In the genomic region with DNA sequence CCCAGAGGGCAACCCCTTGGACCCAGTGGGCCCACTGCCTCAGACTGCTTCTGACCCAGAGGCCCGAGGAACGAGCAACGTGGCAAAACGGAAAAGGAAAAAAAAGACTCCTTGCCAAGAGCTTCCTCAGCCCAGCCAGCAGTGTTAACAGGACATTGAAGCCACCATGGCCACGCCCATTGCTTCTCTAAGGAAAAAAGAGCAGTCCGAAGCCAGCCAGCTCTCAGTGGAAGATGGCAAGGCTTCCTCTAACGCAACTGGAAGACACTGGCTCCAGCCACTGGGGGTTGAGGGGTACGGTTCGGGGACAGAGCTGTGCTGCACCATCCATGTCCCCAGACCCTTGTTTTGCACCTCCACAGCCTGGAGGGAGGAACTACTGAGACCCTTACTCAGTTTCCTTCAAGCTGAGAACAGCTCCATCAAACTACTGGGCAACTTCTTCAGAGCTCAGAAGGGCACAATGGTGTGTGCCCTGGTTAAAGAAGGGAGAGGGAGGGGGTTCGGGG, we compare ENCODE assay signal across 8 cellular contexts. TPM values are rescaled to one million over a fixed set of nuclear protein-coding genes. Genes with fewer than 3 reads are reported as not detected.
DNase-seq lines count a peak whose midpoint lies in the region; ATAC-seq and TF ChIP-seq lines count a peak whose summit lies in the region.

No MANE protein-coding gene starts in this region.

- H3K9me3 ChIP-seq in BLaER1 treated with 17β-estradiol and CSF1 and Interleukin-3, amounts not matched to agents 10 nM and 100 nM (replicated peaks in 1 of 11): no peaks in the 10 kb centered on the region
- H3K9me3 ChIP-seq in lower lobe of right lung: no peaks in the 10 kb centered on the region
- no peaks in the 10 kb centered on the region for H3K9me3 ChIP-seq in vagina

- ATAC-seq in HG02759 (IDR thresholded peaks at IDR 0.05; ENCODE audit: unreplicated experiment): peak; percentile 4
- ATAC-seq in activated CD8-positive, alpha-beta T cell treated with anti-CD3 and anti-CD28 coated beads for 36 hours: peak; percentile 12
- peak; percentile 44 to 49 for ATAC-seq in lower lobe of right lung
- no peak for ATAC-seq in GM21390 (IDR thresholded peaks at IDR 0.05; ENCODE audit: unreplicated experiment)

- DNase-seq in activated CD8-positive, alpha-beta T cell treated with anti-CD3 and anti-CD28 coated beads for 36 hours: no peak
- peak; percentile 71 for DNase-seq in lower lobe of right lung
- DNase-seq in vagina (ENCODE audit: extremely low spot score in 2 of 2): no peak
- no peak for DNase-seq in HCEC 1CT
- no peak for DNase-seq in AG08396 (ENCODE audit: low spot score)

- H3K4me2 ChIP-seq in BLaER1 treated with 17β-estradiol and CSF1 and Interleukin-3, amounts not matched to agents 10 nM and 100 nM: peak overlapping the region; percentile 90 to 100 (median 98)

- H3K4me3 ChIP-seq in BLaER1 treated with 17β-estradiol and CSF1 and Interleukin-3, amounts not matched to agents 10 nM and 100 nM: peak overlapping the region in 9 of 10 experiments; percentile 22 to 55 (median 34); a peak in 17 of 20 replicates
- H3K4me3 ChIP-seq in lower lobe of right lung (no peak overlapping the region), vagina (no peak overlapping the region)

- H4K20me1 ChIP-seq in BLaER1 treated with 17β-estradiol and CSF1 and Interleukin-3, amounts not matched to agents 10 nM and 100 nM: peaks cover 0 to 82% (median 0%) of the 10 kb centered on the region in 11 experiments; a peak in 4 of 22 replicates

- no peaks in the 10 kb centered on the region for H3K27me3 ChIP-seq in BLaER1 treated with 17β-estradiol and CSF1 and Interleukin-3, amounts not matched to agents 10 nM and 100 nM
- no peaks in the 10 kb centered on the region for H3K27me3 ChIP-seq in lower lobe of right lung (ENCODE audit: low read depth)
- H3K27me3 ChIP-seq in vagina: no peaks in the 10 kb centered on the region

- peak overlapping the region; percentile 82 to 94 (median 89) for H3K27ac ChIP-seq in BLaER1 treated with 17β-estradiol and CSF1 and Interleukin-3, amounts not matched to agents 10 nM and 100 nM
- H3K27ac ChIP-seq in lower lobe of right lung (peak overlapping the region; percentile 87), vagina (peak overlapping the region; percentile 96)

- no peaks in the 10 kb centered on the region for H3K9me3 Mint-ChIP-seq in activated CD8-positive, alpha-beta T cell treated with anti-CD3 and anti-CD28 coated beads for 36 hours

- TF ChIP-seq POLR2A in vagina (IDR thresholded peaks at IDR 0.05): no peak

- intact Hi-C loops in activated CD8-positive, alpha-beta T cell treated with anti-CD3 and anti-CD28 coated beads for 36 hours (cut with micrococcal nuclease): no loop called here
- intact Hi-C loops in lower lobe of right lung (cut with DNase I): no loop called here
- intact Hi-C loops in vagina (cut with DNase I): loop anchor here (5.0 kb wide), 1 partner anchor 51 kb away; no protein-coding TSS in a partner anchor

- peaks cover 1% of the 10 kb centered on the region for H3K27me3 Mint-ChIP-seq in activated CD8-positive, alpha-beta T cell treated with anti-CD3 and anti-CD28 coated beads for 36 hours

- H3K36me3 Mint-ChIP-seq in activated CD8-positive, alpha-beta T cell treated with anti-CD3 and anti-CD28 coated beads for 36 hours (ENCODE audit: low read depth): no peaks in the 10 kb centered on the region

- no peak for TF ChIP-seq CTCF in activated CD8-positive, alpha-beta T cell treated with anti-CD3 and anti-CD28 coated beads for 36 hours (IDR thresholded peaks at IDR 0.05)
- TF ChIP-seq CTCF in lower lobe of right lung (IDR thresholded peaks at IDR 0.05): no peak
- no peak for TF ChIP-seq CTCF in vagina (IDR thresholded peaks at IDR 0.05)

- POLR2A ChIA-PET in activated CD8-positive, alpha-beta T cell treated with anti-CD3 and anti-CD28 coated beads for 36 hours (lab: Charles Lee): interaction anchor here (0.6 to 3.8 kb wide), 9 partner anchors 9 to 306 kb away, joined by 3 to 21 read pairs (median 6); partner anchors contain the start of gene BMF

- peak overlapping the region; percentile 44 for H3K4me3 Mint-ChIP-seq in activated CD8-positive, alpha-beta T cell treated with anti-CD3 and anti-CD28 coated beads for 36 hours

- peak overlapping the region; percentile 69 to 83 (median 79) for H3K9ac ChIP-seq in BLaER1 treated with 17β-estradiol and CSF1 and Interleukin-3, amounts not matched to agents 10 nM and 100 nM

- H3K4me1 ChIP-seq in BLaER1 treated with 17β-estradiol and CSF1 and Interleukin-3, amounts not matched to agents 10 nM and 100 nM: peaks cover 100% of the 10 kb centered on the region in 10 experiments
- H3K4me1 ChIP-seq in lower lobe of right lung: peaks cover 100% of the 10 kb centered on the region
- peaks cover 100% of the 10 kb centered on the region for H3K4me1 ChIP-seq in vagina

- H3K27ac Mint-ChIP-seq in activated CD8-positive, alpha-beta T cell treated with anti-CD3 and anti-CD28 coated beads for 36 hours: peak overlapping the region; percentile 97

- peaks cover 70% of the 10 kb centered on the region for H3K4me1 Mint-ChIP-seq in activated CD8-positive, alpha-beta T cell treated with anti-CD3 and anti-CD28 coated beads for 36 hours (ENCODE audit: low read depth)

- H3K36me3 ChIP-seq in BLaER1 treated with 17β-estradiol and CSF1 and Interleukin-3, amounts not matched to agents 10 nM and 100 nM: peaks cover 0 to 91% (median 70%) of the 10 kb centered on the region in 11 experiments; a peak in 16 of 22 replicates
- H3K36me3 ChIP-seq in lower lobe of right lung: no peaks in the 10 kb centered on the region
- H3K36me3 ChIP-seq in vagina: no peaks in the 10 kb centered on the region

- CTCF ChIA-PET in activated CD8-positive, alpha-beta T cell treated with anti-CD3 and anti-CD28 coated beads for 36 hours (lab: Charles Lee): interaction anchor here (0.7 to 14.9 kb wide), 11 partner anchors 8 to 177 kb away, joined by 3 to 198 read pairs (median 5); partner anchors contain the start of gene BMF

RNA-seq across cellular contexts. Expression of gene BMF, which starts 10.7 kb away (rescaled TPM):
- total RNA-seq in activated CD8-positive, alpha-beta T cell treated with anti-CD3 and anti-CD28 coated beads for 36 hours: 1 to 10 TPM; 4.2 to 4.3 TPM
- 17.2 TPM for total RNA-seq in lower lobe of right lung
- 2.9 TPM for total RNA-seq in vagina

RNA-seq across cellular contexts. Expression of gene SRP14, which starts 59.0 kb away (rescaled TPM):
- 100 to 1,000 TPM; 147 to 152 TPM for total RNA-seq in activated CD8-positive, alpha-beta T cell treated with anti-CD3 and anti-CD28 coated beads for 36 hours
- 138 TPM for total RNA-seq in lower lobe of right lung
- 409 TPM for total RNA-seq in vagina

Comparison
In these comparisons a context has a peak if more than half of its experiments do, and no peak if none do; other contexts are left out.
1. H3K4me3 ChIP-seq: peak in BLaER1 treated with 17β-estradiol and CSF1 and Interleukin-3, amounts not matched to agents 10 nM and 100 nM (9 of 10); none in lower lobe of right lung (single experiment) and vagina (0 of 2).
2. Peak in every context shown above with its lines, with median percentiles within 50 percentile points of each other: H3K27ac ChIP-seq.